In the genomic region with DNA sequence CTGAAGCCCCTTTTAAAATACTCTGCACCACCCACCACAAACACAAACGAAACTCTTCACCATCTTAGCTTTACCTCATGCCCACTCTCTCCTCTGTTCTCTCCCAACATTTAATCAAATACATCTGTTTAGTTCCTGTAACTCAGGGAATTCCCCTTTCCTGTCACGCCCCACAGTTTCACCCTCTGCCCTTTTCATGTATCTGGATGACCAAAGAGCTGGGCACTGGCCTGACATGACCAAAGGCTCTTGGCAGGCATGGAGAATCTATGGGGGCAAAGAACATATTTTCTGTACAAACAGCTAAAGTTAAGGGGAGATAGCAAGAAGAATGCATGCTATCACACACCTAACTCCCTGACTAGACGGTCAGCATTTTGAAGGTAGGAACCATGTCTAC, we compare ENCODE assay signal across 22 cellular contexts.
"Had no signal": no experiment of that assay in that cellular context is flagged by ENCODE, and none has a peak within 500 bp of the region (broad histone marks: within the 10 kb centered on the region; RNA-seq: fewer than 3 reads in every experiment).

No MANE protein-coding gene starts in this region.

- DNase-seq: activated B cell treated with CpG ODN at 0.5 μM for 24 hours; activated CD4-positive, alpha-beta T cell treated with anti-CD3 and anti-CD28 coated beads for 1 hour; activated CD4-positive, alpha-beta T cell treated with anti-CD3 and anti-CD28 coated beads, Interleukin-2, amount 10 ng/mL, durations not matched to agents 24 days and 14 days; activated CD4-positive, alpha-beta T cell treated with anti-CD3 and anti-CD28 coated beads, Interleukin-2, amount 50 U/mL, for 48 hours; activated effector memory CD4-positive, alpha-beta T cell treated with anti-CD3 and anti-CD28 coated beads, Interleukin-2, amount 50 U/mL, for 16 hours; activated naive CD4-positive, alpha-beta T cell treated with Interleukin-2 at 50 U/mL for 16 hours; activated T-cell treated with anti-CD3 and anti-CD28 coated beads, Interleukin-2, amount 50 U/mL, for 4 hours; cerebellar nuclear complex; MM.1S; NCI-H1105; NCI-H1436; NCI-H1694 treated with DMSO at 0.1 percent for 48 hours; NCI-H2029 treated with DMSO at 0.1 percent for 48 hours; NCI-H345; NCI-H510A; NCI-H82; NK-92 treated with Interleukin-12 subunit alpha and Interleukin-12 subunit beta, amount 100 ng/mL, for 24 hours; OCI-M1; SHP77; T-helper 17 cell; T-helper 9 cell had no signal

- FAIRE-seq: RCC 7860 had no signal

- ATAC-seq: activated T-cell treated with anti-CD3 and anti-CD28 coated beads, Interleukin-2, amount 50 U/mL, for 4 hours; T-helper 17 cell had no signal
